In genomic region chr2:144412727-144413126, GRCh38 we compare ENCODE assay signal across 1 cellular context.
TF ChIP-seq lines count a peak whose summit lies in the region.

No MANE protein-coding gene starts in this region.

TF ChIP-seq in liver, 16 proteins besides CTCF, POLR2A, EP300 and RAD21 (continued from another document):
- no peak for TF ChIP-seq FOXA2 (IDR thresholded peaks at IDR 0.05)
TF ChIP-seq in liver: peak in this region for 11.
